Comparison of ENCODE assay signal across 8 cellular contexts in genomic region chr1:33024430-33025179, GRCh38. TPM values are rescaled to one million over a fixed set of nuclear protein-coding genes. Genes with fewer than 3 reads are reported as not detected.
A peak's percentile ranks its signal among the peaks of the same experiment; 100 is the strongest.
DNase-seq lines count a peak whose midpoint lies in the region; ATAC-seq, FAIRE-seq and TF ChIP-seq lines count a peak whose summit lies in the region.
"Not testable (repeated sequence)": the region's sequence is repeated elsewhere in the genome, so short reads cannot be mapped to it uniquely, and the experiment has no call there.

No MANE protein-coding gene starts in this region.

- peaks cover 23% of the 10 kb centered on the region for H3K4me1 ChIP-seq in GM12878 (ENCODE audit: control insufficient read depth, insufficient read depth, low read length)

- not testable (repeated sequence) for H4K20me1 ChIP-seq in GM12878 (ENCODE audit: control insufficient read depth, insufficient read depth)

- in situ Hi-C loops in GM12878 (cut with MboI): not testable (repeated sequence)

- not testable (repeated sequence) for H2AFZ ChIP-seq in GM12878 (ENCODE audit: control insufficient read depth, low read depth, low read length)

- not testable (repeated sequence) for TF ChIP-seq CTCF in activated CD8-positive, alpha-beta T cell treated with anti-CD3 and anti-CD28 coated beads for 36 hours (IDR thresholded peaks at IDR 0.05); GM12878 (IDR thresholded peaks at IDR 0.05 in 2 of 3, conservative IDR thresholded peaks at IDR 0.05 in 1 of 3; ENCODE audit: control insufficient read depth in 2 of 3, extremely low read depth in 1 of 3, insufficient read depth in 1 of 3, low read depth in 3 of 3, low read length in 3 of 3); natural killer cell (IDR thresholded peaks at IDR 0.05)

- H3K9ac ChIP-seq in GM12878 (ENCODE audit: control insufficient read depth, insufficient read depth, low read length): not testable (repeated sequence)

- H3K27ac ChIP-seq in GM12878 (ENCODE audit: control insufficient read depth, insufficient read depth): peak overlapping the region; percentile 52; the same call in 1 of the 2 replicates

- WGBS in GM12878 (ENCODE audit: insufficient coverage, insufficient replicate concordance, low lambda C conversion rate, missing lambda C conversion rate): 21% methylated on average over 6 of the region's 6 CpGs

- POLR2A ChIA-PET in activated CD8-positive, alpha-beta T cell treated with anti-CD3 and anti-CD28 coated beads for 36 hours (lab: Charles Lee): interaction anchor here (0.7 kb wide), 2 partner anchors 57 to 70 kb away, joined by 3 read pairs; no protein-coding TSS in a partner anchor
- POLR2A ChIA-PET in GM12878 (lab: Charles Lee): interaction anchor here (0.6 to 3.3 kb wide), 12 partner anchors 10 to 1044 kb away, joined by 3 to 18 read pairs (median 6); no protein-coding TSS in a partner anchor

- peak; percentile 16 for DNase-seq in DMS53 (lab: John Stamatoyannopoulos, UW)
- DNase-seq in T-helper 17 cell; GM12878 (ENCODE audit: low read depth, low spot score); natural killer cell: not testable (repeated sequence)
- peak; percentile 85 for DNase-seq in activated CD8-positive, alpha-beta T cell treated with anti-CD3 and anti-CD28 coated beads for 36 hours
- peak; percentile 27 for DNase-seq in activated T-helper 1 cell treated with anti-CD3 and anti-CD28 coated beads, Interleukin-12 subunit alpha, Interleukin-12 subunit beta, Interleukin-2, Interleukin-4 antibody, amounts not matched to agents 30 ng/mL and 10 ng/mL and 1 ng/mL, durations not matched to agents 14 hours and 24 hours and 36 hours (ENCODE audit: low spot score)
- peak; percentile 84 for DNase-seq in stimulated activated CD4-positive, alpha-beta T cell treated with anti-CD3 and anti-CD28 coated beads, Interleukin-4, amount 100 ng/mL, for 24 hours
- peak; percentile 45 to 79 for DNase-seq in stimulated activated effector memory CD8-positive, alpha-beta T cell treated with anti-CD3 and anti-CD28 coated beads, Interleukin-12 subunit alpha, Interleukin-12 subunit beta, amount 100 ng/mL, for 72 hours (ENCODE audit: low spot score in 2 of 2)

- not testable (repeated sequence) for BruUV-seq in GM12878 (replicated peaks; lab: Mats Ljungman, UMichigan)

- not testable (repeated sequence) for TF ChIP-seq EP300 in GM12878 (IDR thresholded peaks at IDR 0.05; ENCODE audit: borderline replicate concordance in 1 of 2, control insufficient read depth in 1 of 2, low read depth in 2 of 2, low read length in 2 of 2)

- ATAC-seq in T-helper 17 cell: peak; percentile 37
- ATAC-seq in activated CD8-positive, alpha-beta T cell treated with anti-CD3 and anti-CD28 coated beads for 36 hours: peak; percentile 81
- ATAC-seq in GM12878: peak; percentile 57
- peak in 2 of 3 donors; percentile 41 to 68 for ATAC-seq in natural killer cell
- peak; percentile 85 for ATAC-seq in stimulated activated effector memory CD8-positive, alpha-beta T cell treated with anti-CD3 and anti-CD28 coated beads, Interleukin-12 subunit alpha, Interleukin-12 subunit beta, amount 100 ng/mL, for 72 hours

- H3K4me1 Mint-ChIP-seq in T-helper 17 cell (peaks cover 20% of the 10 kb centered on the region), natural killer cell (peaks cover 16 to 18% of the 10 kb centered on the region in 2 donors)
- H3K4me1 Mint-ChIP-seq in activated CD8-positive, alpha-beta T cell treated with anti-CD3 and anti-CD28 coated beads for 36 hours (ENCODE audit: low read depth): peaks cover 52% of the 10 kb centered on the region
- peaks cover 58% of the 10 kb centered on the region for H3K4me1 Mint-ChIP-seq in activated T-helper 1 cell treated with anti-CD3 and anti-CD28 coated beads, Interleukin-12 subunit alpha, Interleukin-12 subunit beta, Interleukin-2, Interleukin-4 antibody, amounts not matched to agents 30 ng/mL and 10 ng/mL and 1 ng/mL, durations not matched to agents 14 hours and 24 hours and 36 hours (ENCODE audit: low read depth)
- H3K4me1 Mint-ChIP-seq in stimulated activated effector memory CD8-positive, alpha-beta T cell treated with anti-CD3 and anti-CD28 coated beads, Interleukin-12 subunit alpha, Interleukin-12 subunit beta, amount 100 ng/mL, for 72 hours: peaks cover 36% of the 10 kb centered on the region

- FAIRE-seq in GM12878 (lab: Jason Lieb, UNC): peak; percentile 52

- peaks cover 46% of the 10 kb centered on the region for H3K79me2 ChIP-seq in GM12878 (ENCODE audit: control insufficient read depth, insufficient read depth, low read length)

- CTCF ChIA-PET in activated CD8-positive, alpha-beta T cell treated with anti-CD3 and anti-CD28 coated beads for 36 hours (lab: Charles Lee): interaction anchor here (1.1 to 3.3 kb wide), 5 partner anchors 9 to 92 kb away, joined by 3 to 12 read pairs (median 3); no protein-coding TSS in a partner anchor
- CTCF ChIA-PET in GM12878 (lab: Yijun Ruan, JAX): interaction anchor here (0.6 to 2.1 kb wide), 10 partner anchors 16 to 444 kb away, joined by 3 to 10 read pairs (median 3); no protein-coding TSS in a partner anchor

- intact Hi-C loops in activated CD8-positive, alpha-beta T cell treated with anti-CD3 and anti-CD28 coated beads for 36 hours (cut with micrococcal nuclease); natural killer cell (cut with micrococcal nuclease): not testable (repeated sequence)
- intact Hi-C loops in activated T-helper 1 cell treated with anti-CD3 and anti-CD28 coated beads, Interleukin-12 subunit alpha, Interleukin-12 subunit beta, Interleukin-2, Interleukin-4 antibody, amounts not matched to agents 30 ng/mL and 10 ng/mL and 1 ng/mL, durations not matched to agents 14 hours and 24 hours and 36 hours (cut with micrococcal nuclease): loop anchor here (1.0 to 2.0 kb wide), 7 partner anchors 13 to 103 kb away; partner anchors contain the start of gene RNF19B
- intact Hi-C loops in GM12878 (cut with micrococcal nuclease; ENCODE audit: unreplicated experiment): loop anchor here (5.0 kb wide), 1 partner anchor 32 kb away; no protein-coding TSS in a partner anchor

- H3K36me3 Mint-ChIP-seq in T-helper 17 cell (ENCODE audit: low read depth): not testable (repeated sequence)
- peaks cover 62% of the 10 kb centered on the region for H3K36me3 Mint-ChIP-seq in activated CD8-positive, alpha-beta T cell treated with anti-CD3 and anti-CD28 coated beads for 36 hours (ENCODE audit: low read depth)
- peaks cover 51% of the 10 kb centered on the region for H3K36me3 Mint-ChIP-seq in activated T-helper 1 cell treated with anti-CD3 and anti-CD28 coated beads, Interleukin-12 subunit alpha, Interleukin-12 subunit beta, Interleukin-2, Interleukin-4 antibody, amounts not matched to agents 30 ng/mL and 10 ng/mL and 1 ng/mL, durations not matched to agents 14 hours and 24 hours and 36 hours (ENCODE audit: low read depth)
- peaks cover 13% of the 10 kb centered on the region for H3K36me3 Mint-ChIP-seq in natural killer cell
- H3K36me3 Mint-ChIP-seq in stimulated activated effector memory CD8-positive, alpha-beta T cell treated with anti-CD3 and anti-CD28 coated beads, Interleukin-12 subunit alpha, Interleukin-12 subunit beta, amount 100 ng/mL, for 72 hours: peaks cover 87% of the 10 kb centered on the region

- H3K9me3 Mint-ChIP-seq in activated CD8-positive, alpha-beta T cell treated with anti-CD3 and anti-CD28 coated beads for 36 hours; activated T-helper 1 cell treated with anti-CD3 and anti-CD28 coated beads, Interleukin-12 subunit alpha, Interleukin-12 subunit beta, Interleukin-2, Interleukin-4 antibody, amounts not matched to agents 30 ng/mL and 10 ng/mL and 1 ng/mL, durations not matched to agents 14 hours and 24 hours and 36 hours; natural killer cell; stimulated activated effector memory CD8-positive, alpha-beta T cell treated with anti-CD3 and anti-CD28 coated beads, Interleukin-12 subunit alpha, Interleukin-12 subunit beta, amount 100 ng/mL, for 72 hours: not testable (repeated sequence)

- peaks cover 10 to 16% of the 10 kb centered on the region in 2 experiments; a peak in 3 of 4 replicates for H3K36me3 ChIP-seq in GM12878 (ENCODE audit: control insufficient read depth in 2 of 2, insufficient read depth in 2 of 2, low read length in 1 of 2)

- SMC1A ChIA-PET in GM12878 (lab: Charles Lee; ENCODE audit: uncharacterized antibody, unreplicated experiment): interaction anchor here (1.0 to 4.6 kb wide), 14 partner anchors 7 to 93 kb away, joined by 3 to 30 read pairs (median 6); partner anchors contain the start of genes AK2 and RNF19B

- not testable (repeated sequence) for TF ChIP-seq POLR2A in GM12878 (IDR thresholded peaks at IDR 0.05; ENCODE audit: low read depth, low read length)

- not testable (repeated sequence) for H3K4me3 ChIP-seq in GM12878

- H3K27me3 Mint-ChIP-seq in T-helper 17 cell; activated CD8-positive, alpha-beta T cell treated with anti-CD3 and anti-CD28 coated beads for 36 hours; activated T-helper 1 cell treated with anti-CD3 and anti-CD28 coated beads, Interleukin-12 subunit alpha, Interleukin-12 subunit beta, Interleukin-2, Interleukin-4 antibody, amounts not matched to agents 30 ng/mL and 10 ng/mL and 1 ng/mL, durations not matched to agents 14 hours and 24 hours and 36 hours (ENCODE audit: insufficient read depth); natural killer cell (ENCODE audit: low read depth in 2 of 2): not testable (repeated sequence)

- H3K4me2 ChIP-seq in GM12878 (ENCODE audit: control insufficient read depth, insufficient read depth): peak overlapping the region; percentile 6; the same call in 1 of the 2 replicates

- not testable (repeated sequence) for H3K9me3 ChIP-seq in T-helper 17 cell (ENCODE audit: control insufficient read depth, low read length, poor library complexity, severe bottlenecking); GM12878 (replicated peaks; ENCODE audit: control insufficient read depth, insufficient read depth, low read length)

- not testable (repeated sequence) for H3K27me3 ChIP-seq in GM12878 (replicated peaks in 1 of 2; ENCODE audit: control insufficient read depth in 2 of 2, insufficient read depth in 2 of 2, low read length in 1 of 2)

- TF ChIP-seq RAD21 in GM12878 (IDR thresholded peaks at IDR 0.05; ENCODE audit: insufficient read depth, low read depth, low read length): not testable (repeated sequence)

- H3K27ac Mint-ChIP-seq in T-helper 17 cell: peak overlapping the region; percentile 2
- H3K27ac Mint-ChIP-seq in activated CD8-positive, alpha-beta T cell treated with anti-CD3 and anti-CD28 coated beads for 36 hours: peak overlapping the region; percentile 79
- peak overlapping the region; percentile 86 for H3K27ac Mint-ChIP-seq in activated T-helper 1 cell treated with anti-CD3 and anti-CD28 coated beads, Interleukin-12 subunit alpha, Interleukin-12 subunit beta, Interleukin-2, Interleukin-4 antibody, amounts not matched to agents 30 ng/mL and 10 ng/mL and 1 ng/mL, durations not matched to agents 14 hours and 24 hours and 36 hours
- peak overlapping the region in 1 of 2 donors; percentile 16 for H3K27ac Mint-ChIP-seq in natural killer cell
- peak overlapping the region; percentile 75 for H3K27ac Mint-ChIP-seq in stimulated activated effector memory CD8-positive, alpha-beta T cell treated with anti-CD3 and anti-CD28 coated beads, Interleukin-12 subunit alpha, Interleukin-12 subunit beta, amount 100 ng/mL, for 72 hours

- not testable (repeated sequence) for H3K4me3 Mint-ChIP-seq in T-helper 17 cell; activated CD8-positive, alpha-beta T cell treated with anti-CD3 and anti-CD28 coated beads for 36 hours; natural killer cell
- H3K4me3 Mint-ChIP-seq in activated T-helper 1 cell treated with anti-CD3 and anti-CD28 coated beads, Interleukin-12 subunit alpha, Interleukin-12 subunit beta, Interleukin-2, Interleukin-4 antibody, amounts not matched to agents 30 ng/mL and 10 ng/mL and 1 ng/mL, durations not matched to agents 14 hours and 24 hours and 36 hours: peak overlapping the region; percentile 17
- H3K4me3 Mint-ChIP-seq in stimulated activated effector memory CD8-positive, alpha-beta T cell treated with anti-CD3 and anti-CD28 coated beads, Interleukin-12 subunit alpha, Interleukin-12 subunit beta, amount 100 ng/mL, for 72 hours: peak overlapping the region; percentile 41

- RAD21 ChIA-PET in GM12878 (lab: Charles Lee; ENCODE audit: unreplicated experiment): interaction anchor here (0.6 to 2.1 kb wide), 8 partner anchors 11 to 104 kb away, joined by 3 to 16 read pairs (median 4); partner anchors contain the start of gene RNF19B

RNA-seq across cellular contexts. Expression of gene AK2, which starts 12.1 kb away (rescaled TPM):
- total RNA-seq in T-helper 17 cell (10 to 100 TPM; 51.1 to 61.7 TPM), GM12878 (2014; rRNA removed) (191 and 229 TPM in 2 replicates), GM12878 (2014; rRNA removed; fragmentation: Illumina TruSeq; extraction: Trizol) (284 and 290 TPM in 2 replicates), GM12878 (2021) (272 and 290 TPM in 2 replicates), natural killer cell (10 to 100 TPM; 64.8 to 94.0 (median 67.1) TPM)
- 100 to 1,000 TPM; 404 TPM for total RNA-seq in activated CD8-positive, alpha-beta T cell treated with anti-CD3 and anti-CD28 coated beads for 36 hours
- 387 and 400 TPM in 2 replicates for total RNA-seq in activated T-helper 1 cell treated with anti-CD3 and anti-CD28 coated beads, Interleukin-12 subunit alpha, Interleukin-12 subunit beta, Interleukin-2, Interleukin-4 antibody, amounts not matched to agents 30 ng/mL and 10 ng/mL and 1 ng/mL, durations not matched to agents 14 hours and 24 hours and 36 hours
- total RNA-seq in GM12878 (2013; cell fraction: nucleolus; rRNA removed): 424 and 447 TPM in 2 replicates
- 86.3 TPM for polyA plus RNA-seq in GM12878 (2011; ENCODE audit: low read depth)
- polyA plus RNA-seq in GM12878 (2011; rRNA removed) (415 and 485 TPM in 2 replicates), GM12878 (2014; fragmentation: Illumina TruSeq; extraction: Trizol) (500 and 533 TPM in 2 replicates), GM12878 (2014; fragmentation: Nextera tagmentation; extraction: Ambion mirVana) (10 to 100 TPM; 52.3 to 80.3 TPM), GM12878 (2014; rRNA removed) (248 and 259 TPM in 2 replicates), GM12878 (2016; fragmentation: Nextera tagmentation; extraction: Ambion mirVana) (100 to 1,000 TPM; 347 to 359 TPM)
- 398 and 633 TPM in 2 replicates for polyA plus RNA-seq in GM12878 (2011; cell fraction: cytosol; rRNA removed)
- polyA plus RNA-seq in GM12878 (2011; cell fraction: nucleus; rRNA removed): 263 and 302 TPM in 2 replicates
- 170 and 192 TPM in 2 replicates for polyA plus RNA-seq in GM12878 (2012)
- 119 and 142 TPM in 2 replicates for polyA minus RNA-seq in GM12878 (2011; rRNA and poly(A)+ RNA removed)
- polyA minus RNA-seq in GM12878 (2011; cell fraction: cytosol; rRNA and poly(A)+ RNA removed): 81.6 and 83.8 TPM in 2 replicates
- 73.0 and 82.6 TPM in 2 replicates for polyA minus RNA-seq in GM12878 (2011; cell fraction: nucleus; rRNA and poly(A)+ RNA removed)

RNA-seq across cellular contexts. Expression of gene AZIN2, which starts 56.3 kb away (rescaled TPM):
- total RNA-seq in T-helper 17 cell: 1 to 10 TPM; 6.3 to 8.6 TPM
- total RNA-seq in activated CD8-positive, alpha-beta T cell treated with anti-CD3 and anti-CD28 coated beads for 36 hours: 1 to 10 TPM; 2.5 TPM
- total RNA-seq in activated T-helper 1 cell treated with anti-CD3 and anti-CD28 coated beads, Interleukin-12 subunit alpha, Interleukin-12 subunit beta, Interleukin-2, Interleukin-4 antibody, amounts not matched to agents 30 ng/mL and 10 ng/mL and 1 ng/mL, durations not matched to agents 14 hours and 24 hours and 36 hours: 1.1 and 1.4 TPM in 2 replicates
- 0.69 and 0.88 TPM in 2 replicates for total RNA-seq in GM12878 (2013; cell fraction: nucleolus; rRNA removed)
- total RNA-seq in GM12878 (2014; rRNA removed): 0.16 and 0.85 TPM in 2 replicates
- 0.31 TPM in 1 of 2 replicates, not detected in the other for total RNA-seq in GM12878 (2014; rRNA removed; fragmentation: Illumina TruSeq; extraction: Trizol)
- total RNA-seq in GM12878 (2021): 0.19 and 0.31 TPM in 2 replicates
- polyA plus RNA-seq in GM12878 (2011; ENCODE audit: low read depth): 2.5 TPM
- polyA plus RNA-seq in GM12878 (2011; rRNA removed): 0.04 and 0.14 TPM in 2 replicates
- polyA plus RNA-seq in GM12878 (2011; cell fraction: cytosol; rRNA removed): 0.18 and 0.22 TPM in 2 replicates
- polyA plus RNA-seq in GM12878 (2011; cell fraction: nucleus; rRNA removed): 0.25 and 0.44 TPM in 2 replicates
- polyA plus RNA-seq in GM12878 (2012): 0.34 and 0.55 TPM in 2 replicates
- polyA plus RNA-seq in GM12878 (2014; fragmentation: Illumina TruSeq; extraction: Trizol): 0.03 and 0.12 TPM in 2 replicates
- polyA plus RNA-seq in GM12878 (2014; fragmentation: Nextera tagmentation; extraction: Ambion mirVana): under 1 TPM; 0.02 to 0.05 TPM
- 0.15 and 0.52 TPM in 2 replicates for polyA plus RNA-seq in GM12878 (2014; rRNA removed)
- polyA plus RNA-seq in GM12878 (2016; fragmentation: Nextera tagmentation; extraction: Ambion mirVana): under 1 TPM; 0.33 to 0.35 TPM
- polyA minus RNA-seq in GM12878 (2011; rRNA and poly(A)+ RNA removed): 0.15 TPM in 1 of 2 replicates, not detected in the other
- polyA minus RNA-seq in GM12878 (2011; cell fraction: cytosol; rRNA and poly(A)+ RNA removed): not detected in 2 replicates
- 0.36 and 0.86 TPM in 2 replicates for polyA minus RNA-seq in GM12878 (2011; cell fraction: nucleus; rRNA and poly(A)+ RNA removed)
- total RNA-seq in natural killer cell: 1 to 10 TPM; 1.9 to 5.1 (median 4.1) TPM

RNA-seq across cellular contexts. Expression of gene RNF19B, which starts 60.0 kb away (rescaled TPM):
- total RNA-seq in T-helper 17 cell: 10 to 100 TPM; 67.1 to 87.7 TPM
- total RNA-seq in activated CD8-positive, alpha-beta T cell treated with anti-CD3 and anti-CD28 coated beads for 36 hours: 10 to 100 TPM; 10.6 to 10.9 TPM
- 52.1 and 56.5 TPM in 2 replicates for total RNA-seq in activated T-helper 1 cell treated with anti-CD3 and anti-CD28 coated beads, Interleukin-12 subunit alpha, Interleukin-12 subunit beta, Interleukin-2, Interleukin-4 antibody, amounts not matched to agents 30 ng/mL and 10 ng/mL and 1 ng/mL, durations not matched to agents 14 hours and 24 hours and 36 hours
- total RNA-seq in GM12878 (2013; cell fraction: nucleolus; rRNA removed): 15.2 and 15.5 TPM in 2 replicates
- total RNA-seq in GM12878 (2014; rRNA removed): 17.2 and 17.6 TPM in 2 replicates
- total RNA-seq in GM12878 (2014; rRNA removed; fragmentation: Illumina TruSeq; extraction: Trizol): 15.5 and 16.7 TPM in 2 replicates
- 30.3 and 32.2 TPM in 2 replicates for total RNA-seq in GM12878 (2021)
- 12.8 TPM for polyA plus RNA-seq in GM12878 (2011; ENCODE audit: low read depth)
- 21.7 and 32.6 TPM in 2 replicates for polyA plus RNA-seq in GM12878 (2011; rRNA removed)
- 29.5 and 31.4 TPM in 2 replicates for polyA plus RNA-seq in GM12878 (2011; cell fraction: cytosol; rRNA removed)
- 16.5 and 19.7 TPM in 2 replicates for polyA plus RNA-seq in GM12878 (2011; cell fraction: nucleus; rRNA removed)
- polyA plus RNA-seq in GM12878 (2012): 16.7 and 18.2 TPM in 2 replicates
- polyA plus RNA-seq in GM12878 (2014; fragmentation: Illumina TruSeq; extraction: Trizol): 23.1 and 24.9 TPM in 2 replicates
- 1 to 10 TPM; 4.3 to 9.1 TPM for polyA plus RNA-seq in GM12878 (2014; fragmentation: Nextera tagmentation; extraction: Ambion mirVana)
- 23.4 and 24.2 TPM in 2 replicates for polyA plus RNA-seq in GM12878 (2014; rRNA removed)
- 1 to 10 TPM; 2.8 to 4.0 TPM for polyA plus RNA-seq in GM12878 (2016; fragmentation: Nextera tagmentation; extraction: Ambion mirVana)
- 54.0 and 66.6 TPM in 2 replicates for polyA minus RNA-seq in GM12878 (2011; rRNA and poly(A)+ RNA removed)
- 17.2 and 18.3 TPM in 2 replicates for polyA minus RNA-seq in GM12878 (2011; cell fraction: cytosol; rRNA and poly(A)+ RNA removed)
- 14.4 and 22.5 TPM in 2 replicates for polyA minus RNA-seq in GM12878 (2011; cell fraction: nucleus; rRNA and poly(A)+ RNA removed)
- total RNA-seq in natural killer cell: 100 to 1,000 TPM in 1 of 3 donors, 10 to 100 TPM in 2; 44.2 to 110 (median 54.3) TPM
